Comparison of ENCODE assay signal across 9 cellular contexts in the genomic region with DNA sequence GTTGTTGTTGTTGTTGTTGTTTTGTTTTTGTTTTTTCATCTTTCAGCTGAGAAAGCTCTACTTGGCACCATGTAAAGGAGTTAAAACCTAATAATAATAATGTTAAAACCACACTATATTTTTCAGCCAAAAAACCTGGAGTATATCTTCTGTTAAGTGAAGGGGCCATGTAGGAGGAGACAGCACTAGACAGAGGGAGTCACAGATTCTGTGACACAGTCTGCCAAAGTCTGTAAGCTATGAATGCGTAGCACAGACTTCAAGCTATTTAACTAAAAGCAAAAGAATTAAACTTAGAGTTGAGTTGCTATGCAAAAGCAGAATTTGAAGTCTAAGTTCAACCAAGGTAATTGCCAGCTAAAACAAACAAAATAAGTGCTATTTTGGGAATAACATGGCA.
"Had no signal": no experiment of that assay in that cellular context is flagged by ENCODE, and none has a peak within 500 bp of the region (broad histone marks: within the 10 kb centered on the region; RNA-seq: fewer than 3 reads in every experiment).

No MANE protein-coding gene starts in this region.

- H3K9ac ChIP-seq: GM23248 had no signal

- H2AFZ ChIP-seq: GM23248 had no signal

- H3K27ac ChIP-seq: GM23248 had no signal

- H3K4me1 ChIP-seq: HAP-1 had no signal

- H3K9me3 ChIP-seq: HAP-1 had no signal

- H3K4me3 ChIP-seq: GM23248, HAP-1, K562 had no signal

- FAIRE-seq: HTR-8/SVneo, K562 had no signal

- H3K36me3 ChIP-seq: HAP-1 had no signal

- DNase-seq: GM23248, GOT3, H7, HFFc6, IMR-90, KG1 had no signal
